2 cellular contexts compared by ENCODE assay signal in genomic region chrX:141049878-141050277, GRCh38. TPM values are rescaled to one million over a fixed set of nuclear protein-coding genes. Genes with fewer than 3 reads are reported as not detected.
"Had no signal": no experiment of that assay in that cellular context is flagged by ENCODE, and none has a peak within 500 bp of the region (broad histone marks: within the 10 kb centered on the region; RNA-seq: fewer than 3 reads in every experiment).

No MANE protein-coding gene starts in this region.

RNA-seq across cellular contexts. Expression of gene SPANXB1, which starts 47.5 kb away (rescaled TPM):
- total RNA-seq: G401, GM12878 had no signal
